14 cellular contexts compared by ENCODE assay signal in genomic region chr10:124912487-124912886, GRCh38. TPM values are rescaled to one million over a fixed set of nuclear protein-coding genes. Genes with fewer than 3 reads are reported as not detected.
DNase-seq lines count a peak whose midpoint lies in the region; ATAC-seq and TF ChIP-seq lines count a peak whose summit lies in the region.
"Had no signal": no experiment of that assay in that cellular context is flagged by ENCODE, and none has a peak within 500 bp of the region (broad histone marks: within the 10 kb centered on the region; RNA-seq: fewer than 3 reads in every experiment).

No MANE protein-coding gene starts in this region.

- intact Hi-C loops in ascending aorta (cut with DNase I): loop anchor here (5.0 kb wide), 1 partner anchor 120 kb away; the partner anchor contains the start of gene EEF1AKMT2
- intact Hi-C loops in Right ventricle myocardium superior (cut with DNase I): no loop called here

- H3K36me3 ChIP-seq in GM23248 (ENCODE audit: low read depth) (no peaks in the 10 kb centered on the region), ascending aorta (no peaks in the 10 kb centered on the region), skeletal muscle tissue (ENCODE audit: control insufficient read depth in 3 of 3, insufficient read depth in 3 of 3, low read length in 3 of 3) (no peaks in the 10 kb centered on the region)

- H3K4me3 ChIP-seq in GM23248: no peak overlapping the region
- H3K4me3 ChIP-seq in ascending aorta: no peak overlapping the region
- H3K4me3 ChIP-seq in fibroblast of the aortic adventitia (ENCODE audit: low read depth, low read length): no peak overlapping the region
- peak overlapping the region in 1 of 3 donors; percentile 1 for H3K4me3 ChIP-seq in skeletal muscle tissue (ENCODE audit: low read length in 3 of 3)

- no peaks in the 10 kb centered on the region for H3K9me2 ChIP-seq in GM23248 (ENCODE audit: insufficient read depth)

- H4K20me1 ChIP-seq in GM23248 (ENCODE audit: insufficient read depth): no peaks in the 10 kb centered on the region

- H3K9ac ChIP-seq in GM23248: no peak overlapping the region
- H3K9ac ChIP-seq in skeletal muscle tissue (ENCODE audit: low read depth in 1 of 3, low read length in 3 of 3): peak overlapping the region in 2 of 3 donors; percentile 14 to 26

- no peaks in the 10 kb centered on the region for H3K9me3 ChIP-seq in GM23248 (ENCODE audit: low read depth)
- no peaks in the 10 kb centered on the region for H3K9me3 ChIP-seq in ascending aorta
- no peaks in the 10 kb centered on the region for H3K9me3 ChIP-seq in skeletal muscle tissue (ENCODE audit: control insufficient read depth in 3 of 3, low read length in 3 of 3)

- no peak overlapping the region for H3K4me2 ChIP-seq in GM23248 (ENCODE audit: unreplicated experiment)

- H3K27ac ChIP-seq in GM23248: peak overlapping the region; percentile 32
- H3K27ac ChIP-seq in ascending aorta: peak overlapping the region; percentile 86 to 87
- peak overlapping the region; percentile 37 for H3K27ac ChIP-seq in skeletal muscle tissue (ENCODE audit: low read depth, low read length)

- in situ Hi-C loops in GM23248 (cut with MboI): no loop called here

- H3K4me1 ChIP-seq in GM23248 (ENCODE audit: insufficient read depth) (peaks cover 26% of the 10 kb centered on the region), ascending aorta (peaks cover 3 to 26% of the 10 kb centered on the region in 2 donors), skeletal muscle tissue (ENCODE audit: control insufficient read depth in 3 of 3, insufficient read depth in 3 of 3, low read length in 3 of 3) (peaks cover 21 to 28% (median 23%) of the 10 kb centered on the region in 3 donors)

- TF ChIP-seq CTCF in ascending aorta (IDR thresholded peaks at IDR 0.05) (no peak), fibroblast of the aortic adventitia (IDR thresholded peaks at IDR 0.05; ENCODE audit: insufficient read depth, low read length) (no peak)

- 89 to 100% methylated on average over 1 of the region's 1 CpG for WGBS in GM23248 (ENCODE audit: low coverage in 1 of 2, low lambda C conversion rate in 2 of 2, missing lambda C conversion rate in 2 of 2), 2 experiments

- H2AFZ ChIP-seq in GM23248: no peak overlapping the region

- H3F3A ChIP-seq in GM23248 (ENCODE audit: insufficient read depth): peaks cover 26% of the 10 kb centered on the region

- H3K27me3 ChIP-seq in GM23248 (replicated peaks; ENCODE audit: insufficient read depth) (no peaks in the 10 kb centered on the region), ascending aorta (no peaks in the 10 kb centered on the region), skeletal muscle tissue (ENCODE audit: control insufficient read depth in 3 of 3, insufficient read depth in 3 of 3, low read length in 3 of 3) (no peaks in the 10 kb centered on the region)

- peaks cover 2% of the 10 kb centered on the region; the same call in 1 of the 2 replicates for H3K79me2 ChIP-seq in GM23248 (ENCODE audit: insufficient read depth)

- DNase-seq in GM23248 (peak; percentile 46), ascending aorta (ENCODE audit: low spot score in 2 of 2) (no peak), fibroblast of the aortic adventitia (ENCODE audit: low read depth) (peak; percentile 17), NCI-H69 (lab: John Stamatoyannopoulos, UW) (no peak), Right ventricle myocardium superior (no peak), KG1 (lab: John Stamatoyannopoulos, UW) (no peak)
- no peak for DNase-seq in activated naive CD4-positive, alpha-beta T cell (lab: John Stamatoyannopoulos, UW)
- DNase-seq: COR-L47, DMS153, EL, NCI-H146, NCI-H446, SHP77 treated with DMSO at 0.1 percent for 48 hours had no signal

- no peak for ATAC-seq in Right ventricle myocardium superior (ENCODE audit: poor library complexity)

RNA-seq across cellular contexts. Expression of gene ZRANB1, which starts 29.4 kb away (rescaled TPM):
- total RNA-seq in GM23248 (2014; rRNA removed; shearing (Covaris generic)): 21.9 and 36.5 TPM in 2 replicates
- polyA plus RNA-seq in GM23248 (2016; fragmentation: Nextera tagmentation; extraction: Ambion mirVana): 6.0 and 6.6 TPM in 2 replicates
- 24.7 TPM for total RNA-seq in ascending aorta
- total RNA-seq in fibroblast of the aortic adventitia (ENCODE audit: low replicate concordance): 19.6 and 22.3 TPM in 2 replicates
- 36.5 TPM for total RNA-seq in skeletal muscle tissue
- total RNA-seq in Right ventricle myocardium superior: 24.2 TPM

Comparison
In these comparisons a context has a peak if more than half of its experiments do, and no peak if none do; other contexts are left out.
1. DNase-seq: peak in GM23248 (single experiment) and fibroblast of the aortic adventitia (single experiment); none in ascending aorta (0 of 2), NCI-H69 (single experiment), Right ventricle myocardium superior (single experiment), KG1 (single experiment) and activated naive CD4-positive, alpha-beta T cell (0 of 4).
2. H3K27ac ChIP-seq: peak in every context shown above with its lines; median percentile 86 in ascending aorta; 37 in skeletal muscle tissue; 32 in GM23248.